Comparison of ENCODE assay signal across 8 cellular contexts in the genomic region with DNA sequence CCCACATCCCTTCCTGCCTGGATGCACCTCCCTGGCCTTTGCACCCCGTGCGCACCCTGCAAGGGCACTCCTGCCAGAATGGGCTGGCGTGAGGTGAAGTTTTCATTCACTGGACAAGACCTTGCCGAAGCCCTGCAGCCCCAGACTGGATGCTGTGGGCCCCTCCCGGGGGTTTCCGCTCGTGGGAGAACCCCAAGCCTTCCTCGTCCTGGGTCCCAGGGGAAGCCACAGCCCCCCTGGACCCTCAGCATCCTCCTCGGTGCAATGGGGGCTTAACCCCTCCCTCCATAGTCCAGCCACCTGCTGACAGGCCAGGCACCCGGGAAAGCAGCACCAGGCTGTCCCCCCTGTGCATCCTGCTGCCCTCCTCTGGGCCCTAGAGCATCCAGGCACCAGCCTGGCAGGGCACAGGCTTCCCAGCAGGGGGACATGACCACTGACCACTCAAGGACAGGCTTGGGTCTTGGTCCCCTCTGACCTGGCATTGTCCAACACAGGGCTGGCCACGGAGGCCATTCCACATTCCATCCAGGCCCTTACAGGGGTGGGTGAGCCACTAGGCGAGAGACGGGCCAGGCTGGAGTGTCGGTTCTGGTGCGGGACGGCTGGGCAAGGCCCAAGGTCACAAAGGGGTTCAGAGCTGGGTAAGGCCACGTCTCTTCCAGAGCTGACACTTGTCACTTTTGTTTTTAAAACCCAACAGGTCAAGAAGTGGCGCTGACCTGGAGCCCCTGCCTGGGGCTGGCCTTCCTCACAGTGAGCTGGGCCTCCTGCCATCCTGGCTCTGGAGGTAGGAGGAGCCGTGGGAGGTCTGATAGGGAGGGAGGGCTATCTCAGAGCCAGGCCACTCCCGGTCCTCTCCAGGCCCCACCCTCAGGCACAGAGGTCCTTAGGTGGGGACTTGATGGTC. TPM values are rescaled to one million over a fixed set of nuclear protein-coding genes. Genes with fewer than 3 reads are reported as not detected.
DNase-seq lines count a peak whose midpoint lies in the region; ATAC-seq and TF ChIP-seq lines count a peak whose summit lies in the region.

No MANE protein-coding gene starts in this region.

- H3K27me3 ChIP-seq in colonic mucosa, result no peaks in the 10 kb centered on the region
- no peaks in the 10 kb centered on the region for H3K27me3 ChIP-seq in liver (ENCODE audit: control insufficient read depth in 4 of 4, insufficient read depth in 4 of 4, low read length in 3 of 4)
- no peaks in the 10 kb centered on the region for H3K27me3 ChIP-seq in uterus

- intact Hi-C loops in colonic mucosa (cut with DNase I), result no loop called here
- intact Hi-C loops in uterus (cut with DNase I; ENCODE audit: low total_unique reads), result no loop called here

- H3K36me3 Mint-ChIP-seq in activated naive CD4-positive, alpha-beta T cell treated with anti-CD3 and anti-CD28 coated beads, Interleukin-2, amount 50 U/mL, for 72 hours, result no peaks in the 10 kb centered on the region

- H3K9me3 Mint-ChIP-seq in activated naive CD4-positive, alpha-beta T cell treated with anti-CD3 and anti-CD28 coated beads, Interleukin-2, amount 50 U/mL, for 72 hours, result no peaks in the 10 kb centered on the region

- H3K36me3 ChIP-seq in colonic mucosa, result no peaks in the 10 kb centered on the region
- H3K36me3 ChIP-seq in liver (ENCODE audit: control insufficient read depth in 4 of 4, insufficient read depth in 3 of 4, low read depth in 1 of 4, low read length in 3 of 4), result peaks cover 0 to 7% (median 4%) of the 10 kb centered on the region in 4 donors
- H3K36me3 ChIP-seq in uterus, result no peaks in the 10 kb centered on the region

- TF ChIP-seq RAD21 in liver (IDR thresholded peaks at IDR 0.05), result peak in 1 of 2 donors; percentile 40

- no peak overlapping the region for H3K27ac ChIP-seq in colonic mucosa
- peak overlapping the region in 1 of 2 donors; percentile 76 for H3K27ac ChIP-seq in liver (ENCODE audit: low read depth in 1 of 2, low read length in 2 of 2)
- H3K27ac ChIP-seq in uterus, result peak overlapping the region; percentile 87 to 100

- no peak for TF ChIP-seq POLR2A in uterus (IDR thresholded peaks at IDR 0.05)

- TF ChIP-seq CTCF in colonic mucosa (IDR thresholded peaks at IDR 0.05) (no peak), liver (IDR thresholded peaks at IDR 0.05; ENCODE audit: low read depth, low read length, missing input control) (no peak), uterus (IDR thresholded peaks at IDR 0.05) (no peak)

- DNase-seq in activated naive CD4-positive, alpha-beta T cell treated with anti-CD3 and anti-CD28 coated beads, Interleukin-2, amount 50 U/mL, for 72 hours (ENCODE audit: low spot score in 2 of 2), result no peak
- DNase-seq in activated naive CD4-positive, alpha-beta T cell treated with Interleukin-2 at 50 U/mL for 16 hours, result no peak
- DNase-seq in colonic mucosa (peak; percentile 57), uterus (peak; percentile 72 to 75), NCI-H510A (lab: John Stamatoyannopoulos, UW) (no peak)
- DNase-seq in activated CD4-positive, CD25-positive, alpha-beta regulatory T cell treated with anti-CD3 and anti-CD28 coated beads, Interleukin-2, amount 50 U/mL, for 72 hours, result no peak

- H3K9me3 ChIP-seq in colonic mucosa (no peaks in the 10 kb centered on the region), liver (ENCODE audit: control insufficient read depth in 4 of 4, low read length in 3 of 4) (no peaks in the 10 kb centered on the region), uterus (no peaks in the 10 kb centered on the region)

- H3K4me3 ChIP-seq in colonic mucosa, result no peak overlapping the region
- H3K4me3 ChIP-seq in liver (ENCODE audit: low read depth in 1 of 3, low read length in 3 of 3), result no peak overlapping the region
- no peak overlapping the region for H3K4me3 ChIP-seq in uterus

- no peak for ATAC-seq in activated naive CD4-positive, alpha-beta T cell treated with anti-CD3 and anti-CD28 coated beads, Interleukin-2, amount 50 U/mL, for 72 hours
- no peak for ATAC-seq in GM18498 (IDR thresholded peaks at IDR 0.05; ENCODE audit: unreplicated experiment)

- H3K4me1 ChIP-seq in colonic mucosa (no peaks in the 10 kb centered on the region), liver (ENCODE audit: control insufficient read depth in 4 of 4, insufficient read depth in 4 of 4, low read length in 3 of 4) (peaks cover 47 to 83% (median 63%) of the 10 kb centered on the region in 4 donors), uterus (peaks cover 46 to 72% of the 10 kb centered on the region in 2 donors)

- peak overlapping the region; percentile 13 to 46 for H3K9ac ChIP-seq in colonic mucosa (ENCODE audit: low read depth in 2 of 2, low read length in 2 of 2)
- H3K9ac ChIP-seq in liver (ENCODE audit: low read depth in 1 of 2, low read length in 2 of 2), result no peak overlapping the region

- peak overlapping the region; percentile 51 to 79 for H3K27ac Mint-ChIP-seq in activated naive CD4-positive, alpha-beta T cell treated with anti-CD3 and anti-CD28 coated beads, Interleukin-2, amount 50 U/mL, for 72 hours

- 46% methylated on average over 20 of the region's 20 CpGs for WGBS in liver

TF ChIP-seq in liver, 16 proteins besides CTCF, POLR2A, EP300 and RAD21:
- TF ChIP-seq NR2F2 (IDR thresholded peaks at IDR 0.05) (peak; percentile 66), JUND (IDR thresholded peaks at IDR 0.05) (no peak)
TF ChIP-seq in liver: peak in this region for 1.

RNA-seq across cellular contexts. Expression of gene PPARA, which starts 41.5 kb away (rescaled TPM):
- 10 to 100 TPM; 10.8 to 13.1 TPM for total RNA-seq in activated naive CD4-positive, alpha-beta T cell treated with anti-CD3 and anti-CD28 coated beads, Interleukin-2, amount 50 U/mL, for 72 hours
- total RNA-seq in colonic mucosa, result 10 to 100 TPM; 59.8 to 74.8 TPM
- 10 to 100 TPM; 47.5 to 78.8 TPM for total RNA-seq in liver
- 10 to 100 TPM; 31.2 to 35.1 TPM for polyA plus RNA-seq in liver
- total RNA-seq in uterus, result 10 to 100 TPM in 2 of 4 donors, 1 to 10 TPM in 2; 1.8 to 24.8 (median 14.0) TPM

Comparison
In these comparisons a context has a peak if more than half of its experiments do, and no peak if none do; other contexts are left out.
1. DNase-seq: peak in colonic mucosa (single experiment) and uterus (2 of 2); none in activated naive CD4-positive, alpha-beta T cell treated with anti-CD3 and anti-CD28 coated beads, Interleukin-2, amount 50 U/mL, for 72 hours (0 of 2), activated naive CD4-positive, alpha-beta T cell treated with Interleukin-2 at 50 U/mL for 16 hours (single experiment), activated CD4-positive, CD25-positive, alpha-beta regulatory T cell treated with anti-CD3 and anti-CD28 coated beads, Interleukin-2, amount 50 U/mL, for 72 hours (single experiment) and NCI-H510A (single experiment).
2. H3K9ac ChIP-seq: peak in colonic mucosa (2 of 2); none in liver (0 of 2).